In genomic region chr20:52889225-52889624, GRCh38 we compare ENCODE assay signal across 25 cellular contexts.
A peak's percentile ranks its signal among the peaks of the same experiment; 100 is the strongest.
DNase-seq lines count a peak whose midpoint lies in the region; ATAC-seq, FAIRE-seq and TF ChIP-seq lines count a peak whose summit lies in the region.
"Had no signal": no experiment of that assay in that cellular context is flagged by ENCODE, and none has a peak within 500 bp of the region (broad histone marks: within the 10 kb centered on the region; RNA-seq: fewer than 3 reads in every experiment).

No MANE protein-coding gene starts in this region.

- no peaks in the 10 kb centered on the region for H3K27me3 ChIP-seq in body of pancreas
- H3K27me3 ChIP-seq in foreskin keratinocyte = no peaks in the 10 kb centered on the region
- H3K27me3 ChIP-seq in aorta (ENCODE audit: control insufficient read depth in 1 of 2, insufficient read depth in 2 of 2, low read length in 1 of 2) = no peaks in the 10 kb centered on the region
- H3K27me3 ChIP-seq: BE2C, neural progenitor cell, transverse colon had no signal

- CTCF ChIA-PET in OCI-LY7 (lab: Charles Lee; ENCODE audit: unreplicated experiment) = no interaction called here

- intact Hi-C loops in body of pancreas (cut with DNase I) (no loop called here), aorta (cut with DNase I) (no loop called here), OCI-LY7 (cut with micrococcal nuclease; ENCODE audit: unreplicated experiment) (no loop called here)

- H2AFZ ChIP-seq in OCI-LY7 (ENCODE audit: low read length) = no peak overlapping the region
- H2AFZ ChIP-seq: neural progenitor cell had no signal

- POLR2A ChIA-PET in OCI-LY7 (lab: Charles Lee) = interaction anchor here (0.7 kb wide), 1 partner anchor 274 kb away, joined by 5 read pairs; no protein-coding TSS in a partner anchor

- H3K27ac ChIP-seq in body of pancreas (peak overlapping the region in 1 of 4 donors; percentile 56), foreskin keratinocyte (peak overlapping the region; percentile 76), aorta (ENCODE audit: low read depth in 1 of 2, low read length in 2 of 2) (no peak overlapping the region), OCI-LY7 (ENCODE audit: low read depth, low read length, poor library complexity, severe bottlenecking) (no peak overlapping the region)
- H3K27ac ChIP-seq: neural progenitor cell, transverse colon had no signal

- DNase-seq in HPDE6-E6E7 (ENCODE audit: extremely low spot score) = peak; percentile 52
- peak; percentile 20 to 42 (median 30) for DNase-seq in body of pancreas
- DNase-seq in foreskin keratinocyte = peak; percentile 73 to 89
- DNase-seq in urothelium cell line (ENCODE audit: low spot score) = no peak
- no peak for DNase-seq in aorta
- DNase-seq in OCI-LY7 (ENCODE audit: low spot score) = no peak
- DNase-seq in GM10266 (ENCODE audit: extremely low spot score) = no peak
- DNase-seq: activated CD4-positive, alpha-beta T cell treated with anti-CD3 and anti-CD28 coated beads for 36 hours; activated CD8-positive, alpha-beta memory T cell treated with anti-CD3 and anti-CD28 coated beads, Interleukin-2, amount 10 ng/mL, durations not matched to agents 7 days and 5 days; BE2C; Calu3; EL; erythroblast; glutamatergic neuron; NCI-H1694; NCI-H2171 treated with DMSO at 0.1 percent for 48 hours; NCI-H526 treated with DMSO at 0.1 percent for 48 hours; stimulated activated CD4-positive, alpha-beta T cell treated with anti-CD3 and anti-CD28 coated beads, Interleukin-4, amount 100 ng/mL, for 1 hour; stimulated activated naive CD8-positive, alpha-beta T cell treated with anti-CD3 and anti-CD28 coated beads, Interleukin-15, amount 100 ng/mL, for 72 hours; transverse colon had no signal

- no peaks in the 10 kb centered on the region for H3K4me1 ChIP-seq in body of pancreas
- peaks cover 14% of the 10 kb centered on the region for H3K4me1 ChIP-seq in foreskin keratinocyte
- no peaks in the 10 kb centered on the region for H3K4me1 ChIP-seq in aorta (ENCODE audit: control insufficient read depth in 1 of 2, insufficient read depth in 2 of 2, low read length in 2 of 2)
- no peaks in the 10 kb centered on the region for H3K4me1 ChIP-seq in OCI-LY7 (ENCODE audit: insufficient read depth, low read length, poor library complexity, severe bottlenecking)
- H3K4me1 ChIP-seq: neural progenitor cell, transverse colon had no signal

- no peaks in the 10 kb centered on the region for H4K20me1 ChIP-seq in OCI-LY7 (ENCODE audit: insufficient read depth, low read length)

- FAIRE-seq in urothelium cell line (lab: Jason Lieb, UNC) = peak; percentile 42
- FAIRE-seq: H1, TTC549 had no signal

- no peaks in the 10 kb centered on the region for H3K9me2 ChIP-seq in OCI-LY7 (ENCODE audit: insufficient read depth, low read length)

- no peak overlapping the region for H3K4me3 ChIP-seq in body of pancreas
- H3K4me3 ChIP-seq in aorta (ENCODE audit: low read length in 2 of 2) = no peak overlapping the region
- no peak overlapping the region for H3K4me3 ChIP-seq in OCI-LY7 (ENCODE audit: low read depth, low read length, poor library complexity, severe bottlenecking)
- H3K4me3 ChIP-seq: neural progenitor cell, smooth muscle cell, transverse colon had no signal

- no peaks in the 10 kb centered on the region for H3K36me3 ChIP-seq in body of pancreas (replicated peaks in 1 of 2; ENCODE audit: insufficient read depth in 1 of 2, low read depth in 2 of 2)
- no peaks in the 10 kb centered on the region for H3K36me3 ChIP-seq in aorta (ENCODE audit: control insufficient read depth in 1 of 2, insufficient read depth in 2 of 2, low read length in 1 of 2)
- no peaks in the 10 kb centered on the region for H3K36me3 ChIP-seq in OCI-LY7 (ENCODE audit: insufficient read depth, low read length)
- H3K36me3 ChIP-seq: BE2C, neural progenitor cell, transverse colon had no signal

- ATAC-seq in body of pancreas = peak; percentile 95
- peak; percentile 92 for ATAC-seq in foreskin keratinocyte
- ATAC-seq in aorta (ENCODE audit: low FRiP score) = no peak
- ATAC-seq: activated CD4-positive, alpha-beta T cell treated with anti-CD3 and anti-CD28 coated beads for 36 hours; activated CD8-positive, alpha-beta memory T cell treated with anti-CD3 and anti-CD28 coated beads, Interleukin-2, amount 10 ng/mL, durations not matched to agents 7 days and 5 days; activated T-helper 17 cell treated with anti-CD3 and anti-CD28 coated beads, Interleukin-2, amount 50 U/mL, for 72 hours; stimulated activated naive CD8-positive, alpha-beta T cell treated with anti-CD3 and anti-CD28 coated beads, Interleukin-15, amount 100 ng/mL, for 72 hours had no signal

- H3K79me2 ChIP-seq in OCI-LY7 (ENCODE audit: insufficient read depth, low read depth, low read length) = no peaks in the 10 kb centered on the region

- peak in 1 of 3 donors; percentile 19 for TF ChIP-seq POLR2A in body of pancreas (IDR thresholded peaks at IDR 0.05)

- no peak overlapping the region for H3K4me2 ChIP-seq in OCI-LY7 (ENCODE audit: low read length)
- H3K4me2 ChIP-seq: neural progenitor cell, smooth muscle cell had no signal

- WGBS in body of pancreas, 2 donors = 39 to 48% methylated on average over 4 of the region's 4 CpGs
- 31 to 38% methylated on average over 4 of the region's 4 CpGs for WGBS in aorta, 2 donors

- H3K9me3 ChIP-seq in body of pancreas = no peaks in the 10 kb centered on the region
- no peaks in the 10 kb centered on the region for H3K9me3 ChIP-seq in aorta (ENCODE audit: control insufficient read depth, low read length)
- H3K9me3 ChIP-seq in OCI-LY7 (ENCODE audit: low read length) = no peaks in the 10 kb centered on the region
- H3K9me3 ChIP-seq: BE2C, transverse colon had no signal

- no TSS peak for BruUV-seq in OCI-LY7 (replicated peaks; lab: Mats Ljungman, UMichigan)

- no peak for TF ChIP-seq CTCF in body of pancreas (IDR thresholded peaks at IDR 0.05)
- peak; percentile 18 for TF ChIP-seq CTCF in foreskin keratinocyte (conservative IDR thresholded peaks at IDR 0.05)
- no peak for TF ChIP-seq CTCF in OCI-LY7 (conservative IDR thresholded peaks at IDR 0.05; ENCODE audit: low read length)
- TF ChIP-seq CTCF in GM10266 (IDR thresholded peaks at IDR 0.05; ENCODE audit: control insufficient read depth, insufficient read depth, low read depth, missing control alignments) = no peak

Comparison
In these comparisons a context has a peak if more than half of its experiments do, and no peak if none do; other contexts are left out.
1. DNase-seq: peak in HPDE6-E6E7 (single experiment), body of pancreas (4 of 4) and foreskin keratinocyte (2 of 2); none in urothelium cell line (single experiment), aorta (0 of 2), OCI-LY7 (single experiment) and GM10266 (single experiment).